In the genomic region with DNA sequence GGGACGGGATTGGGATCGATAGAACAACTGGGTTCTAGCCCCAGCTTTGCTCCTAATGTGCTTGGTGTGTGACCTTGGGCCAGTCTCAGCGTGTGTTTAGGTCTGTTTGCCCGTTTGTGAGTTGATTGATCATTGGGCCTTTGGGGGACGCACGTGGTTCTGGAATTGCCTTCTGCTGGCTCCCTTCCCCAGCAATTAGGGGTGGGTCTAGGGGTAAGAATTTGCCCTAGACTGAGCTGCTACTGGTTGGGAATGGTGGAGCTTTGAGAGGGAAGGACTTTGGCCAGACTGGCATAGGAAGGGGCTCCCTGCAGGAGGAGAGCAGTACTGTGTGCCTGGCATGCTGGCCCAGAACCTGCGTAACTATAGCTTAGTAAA, we compare ENCODE assay signal across 8 cellular contexts. TPM values are rescaled to one million over a fixed set of nuclear protein-coding genes. Genes with fewer than 3 reads are reported as not detected.
DNase-seq lines count a peak whose midpoint lies in the region; ATAC-seq and TF ChIP-seq lines count a peak whose summit lies in the region.

No MANE protein-coding gene starts in this region.

- H3K4me3 Mint-ChIP-seq in CD14-positive monocyte, result peak overlapping the region; percentile 85 to 95

- peak overlapping the region; percentile 48 for H3K4me3 ChIP-seq in HUES64 (ENCODE audit: low read length)
- peak overlapping the region; percentile 35 for H3K4me3 ChIP-seq in ectodermal cell (ENCODE audit: insufficient read depth, low read depth, low read length)
- H3K4me3 ChIP-seq in neuron (ENCODE audit: low read length), result peak overlapping the region; percentile 40

- H2AFZ ChIP-seq in neuron (ENCODE audit: low read depth, low read length), result no peak overlapping the region

- peaks cover 46 to 58% (median 51%) of the 10 kb centered on the region in 3 donors for H3K27me3 Mint-ChIP-seq in CD14-positive monocyte (ENCODE audit: low read depth in 3 of 3)

- peaks cover 51% of the 10 kb centered on the region for H3K27me3 ChIP-seq in HUES64 (ENCODE audit: insufficient read depth, low read length)
- peaks cover 58% of the 10 kb centered on the region for H3K27me3 ChIP-seq in ectodermal cell (ENCODE audit: control insufficient read depth, insufficient read depth, low read length, poor library complexity, severe bottlenecking)
- peaks cover 61% of the 10 kb centered on the region for H3K27me3 ChIP-seq in neuron (ENCODE audit: insufficient read depth, low read length)

- no peak overlapping the region for H3K27ac Mint-ChIP-seq in CD14-positive monocyte

- no peak for ATAC-seq in GM18873 (IDR thresholded peaks at IDR 0.05; ENCODE audit: low FRiP score, unreplicated experiment)
- no peak for ATAC-seq in HG03378 (IDR thresholded peaks at IDR 0.05; ENCODE audit: unreplicated experiment)

- WGBS in HUES64, result 32% methylated on average over 6 of the region's 7 CpGs
- WGBS in ectodermal cell, 2 experiments, result 29 to 39% methylated on average over 6 to 7 of the region's 7 CpGs

- H3K27ac ChIP-seq in HUES64 (ENCODE audit: low read depth, low read length), result no peak overlapping the region
- no peak overlapping the region for H3K27ac ChIP-seq in ectodermal cell (ENCODE audit: insufficient read depth, low read depth, low read length, poor library complexity, severe bottlenecking)

- peaks cover 38% of the 10 kb centered on the region for H3K4me1 Mint-ChIP-seq in CD14-positive monocyte

- H3K9me3 ChIP-seq in HUES64 (ENCODE audit: insufficient read depth, low read depth, low read length), result no peaks in the 10 kb centered on the region
- H3K9me3 ChIP-seq in ectodermal cell (ENCODE audit: control insufficient read depth, low read length), result no peaks in the 10 kb centered on the region
- H3K9me3 ChIP-seq in neuron (ENCODE audit: low read length), result no peaks in the 10 kb centered on the region

- H3K4me1 ChIP-seq in HUES64 (ENCODE audit: insufficient read depth, low read length) (no peaks in the 10 kb centered on the region), ectodermal cell (ENCODE audit: control insufficient read depth, insufficient read depth, low read length) (peaks cover 18% of the 10 kb centered on the region), neuron (ENCODE audit: insufficient read depth, low read length) (peaks cover 7% of the 10 kb centered on the region)

- intact Hi-C loops in CD14-positive monocyte (cut with micrococcal nuclease), result no loop called here

- DNase-seq in CD14-positive monocyte (ENCODE audit: low spot score), result no peak
- DNase-seq in NCI-H1092 treated with DMSO at 0.1 percent for 48 hours (lab: John Stamatoyannopoulos, UW), result no peak
- no peak for DNase-seq in C1 segment of cervical spinal cord (lab: John Stamatoyannopoulos, UW)

- H3K9ac ChIP-seq in HUES64 (ENCODE audit: low read depth, low read length), result no peak overlapping the region

- no peaks in the 10 kb centered on the region for H3K36me3 ChIP-seq in HUES64 (ENCODE audit: insufficient read depth, low read length)
- no peaks in the 10 kb centered on the region for H3K36me3 ChIP-seq in ectodermal cell (ENCODE audit: control insufficient read depth, insufficient read depth, low read length)
- H3K36me3 ChIP-seq in neuron (ENCODE audit: insufficient read depth, low read length), result no peaks in the 10 kb centered on the region

- H3K36me3 Mint-ChIP-seq in CD14-positive monocyte, result peaks cover 0 to 5% of the 10 kb centered on the region in 2 donors

- TF ChIP-seq CTCF in CD14-positive monocyte (IDR thresholded peaks at IDR 0.05), result no peak

- H3K9me3 Mint-ChIP-seq in CD14-positive monocyte, result peaks cover 0 to 17% (median 0%) of the 10 kb centered on the region in 7 donors

RNA-seq across cellular contexts. Expression of a gene that starts 1.5 kb away (rescaled TPM):
- polyA plus RNA-seq in CD14-positive monocyte, result under 1 TPM in 1 of 2 donors, not detected in 1; 0.33 TPM
- 0.55 TPM for polyA plus RNA-seq in HUES64 (2013, experiment 1 of 2)
- 0.76 TPM for polyA plus RNA-seq in HUES64 (2013, experiment 2 of 2)
- 1.9 TPM for polyA plus RNA-seq in ectodermal cell (2013, experiment 1 of 4)
- polyA plus RNA-seq in ectodermal cell (2013, experiment 2 of 4), result 1.2 TPM
- 1.4 TPM for polyA plus RNA-seq in ectodermal cell (2013, experiment 3 of 4)
- polyA plus RNA-seq in ectodermal cell (2013, experiment 4 of 4), result 1.9 TPM

RNA-seq across cellular contexts. Expression of a gene that starts 55.0 kb away (rescaled TPM):
- polyA plus RNA-seq in CD14-positive monocyte, result 1 to 10 TPM; 4.2 to 5.3 TPM
- 72.2 TPM for polyA plus RNA-seq in HUES64 (2013, experiment 1 of 2)
- polyA plus RNA-seq in HUES64 (2013, experiment 2 of 2), result 58.4 TPM
- polyA plus RNA-seq in ectodermal cell (2013, experiment 1 of 4), result 44.5 TPM
- 46.2 TPM for polyA plus RNA-seq in ectodermal cell (2013, experiment 2 of 4)
- 31.4 TPM for polyA plus RNA-seq in ectodermal cell (2013, experiment 3 of 4)
- 32.0 TPM for polyA plus RNA-seq in ectodermal cell (2013, experiment 4 of 4)
